Comparison of ENCODE assay signal across 29 cellular contexts in genomic region chr1:219985169-219985568, GRCh38. TPM values are rescaled to one million over a fixed set of nuclear protein-coding genes. Genes with fewer than 3 reads are reported as not detected.
DNase-seq lines count a peak whose midpoint lies in the region; ATAC-seq, FAIRE-seq and TF ChIP-seq lines count a peak whose summit lies in the region.
"Had no signal": no experiment of that assay in that cellular context is flagged by ENCODE, and none has a peak within 500 bp of the region (broad histone marks: within the 10 kb centered on the region; RNA-seq: fewer than 3 reads in every experiment).

No MANE protein-coding gene starts in this region.

- SMC1A ChIA-PET in GM12878 (lab: Charles Lee; ENCODE audit: uncharacterized antibody, unreplicated experiment): interaction anchor here (1.6 kb wide), 1 partner anchor 102 kb away, joined by 3 read pairs; no protein-coding TSS in a partner anchor

- POLR2A ChIA-PET in GM12878 (lab: Charles Lee): interaction anchor here (0.6 kb wide), 1 partner anchor 102 kb away, joined by 3 read pairs; no protein-coding TSS in a partner anchor

- H2AFZ ChIP-seq in GM12878 (ENCODE audit: control insufficient read depth, low read depth, low read length): no peak overlapping the region

- no peak for FAIRE-seq in GM12878 (lab: Jason Lieb, UNC)
- FAIRE-seq: astrocyte had no signal

- 0 out of 2 replicates have a peak overlapping the region, but pooled peaks have one; percentile 22 for H3K4me2 ChIP-seq in GM12878 (ENCODE audit: control insufficient read depth, insufficient read depth)
- H3K4me2 ChIP-seq: KMS-11 had no signal

- H3K9ac ChIP-seq in GM12878 (ENCODE audit: control insufficient read depth, insufficient read depth, low read length): no peak overlapping the region
- H3K9ac ChIP-seq: KMS-11 had no signal

- intact Hi-C loops in GM12878 (cut with micrococcal nuclease; ENCODE audit: unreplicated experiment): no loop called here

- in situ Hi-C loops in GM12878 (cut with MboI): no loop called here

- no peak for TF ChIP-seq RAD21 in GM12878 (IDR thresholded peaks at IDR 0.05; ENCODE audit: insufficient read depth, low read depth, low read length)

- no TSS peak for BruUV-seq in GM12878 (replicated peaks; lab: Mats Ljungman, UMichigan)

- no peak for TF ChIP-seq POLR2A in GM12878 (IDR thresholded peaks at IDR 0.05; ENCODE audit: low read depth, low read length)

- RAD21 ChIA-PET in GM12878 (lab: Charles Lee; ENCODE audit: unreplicated experiment): interaction anchor here (0.7 kb wide), 1 partner anchor 99 kb away, joined by 3 read pairs; no protein-coding TSS in a partner anchor

- H3K4me1 ChIP-seq in GM12878 (ENCODE audit: control insufficient read depth, insufficient read depth, low read length): peaks cover 13% of the 10 kb centered on the region
- H3K4me1 ChIP-seq: BE2C, esophagus squamous epithelium, gastrocnemius medialis, left ventricle myocardium inferior, upper lobe of right lung had no signal

- H3K36me3 ChIP-seq in GM12878 (ENCODE audit: control insufficient read depth in 2 of 2, insufficient read depth in 2 of 2, low read length in 1 of 2): peaks cover 0 to 17% of the 10 kb centered on the region in 2 experiments

- H3K27ac ChIP-seq in GM12878 (ENCODE audit: control insufficient read depth, insufficient read depth): peak overlapping the region; percentile 9; the same call in 1 of the 2 replicates
- H3K27ac ChIP-seq: esophagus squamous epithelium, gastrocnemius medialis, KMS-11, left ventricle myocardium inferior, skin epidermis, upper lobe of right lung had no signal

- H3K27me3 ChIP-seq in GM12878 (replicated peaks in 1 of 2; ENCODE audit: control insufficient read depth in 2 of 2, insufficient read depth in 2 of 2, low read length in 1 of 2): no peaks in the 10 kb centered on the region
- H3K27me3 ChIP-seq: BE2C, esophagus squamous epithelium, gastrocnemius medialis, upper lobe of right lung had no signal

- WGBS in GM12878 (ENCODE audit: insufficient coverage, insufficient replicate concordance, low lambda C conversion rate, missing lambda C conversion rate): 57% methylated on average over 3 of the region's 3 CpGs

- no peaks in the 10 kb centered on the region for H4K20me1 ChIP-seq in GM12878 (ENCODE audit: control insufficient read depth, insufficient read depth)

- no peak overlapping the region; the same call in 1 of the 2 replicates for H3K4me3 ChIP-seq in GM12878
- H3K4me3 ChIP-seq: esophagus squamous epithelium, gastrocnemius medialis, left ventricle myocardium inferior, skin epidermis, upper lobe of right lung had no signal

- H3K9me3 ChIP-seq in GM12878 (replicated peaks; ENCODE audit: control insufficient read depth, insufficient read depth, low read length): no peaks in the 10 kb centered on the region
- H3K9me3 ChIP-seq: BE2C, esophagus squamous epithelium, gastrocnemius medialis, left ventricle myocardium inferior, upper lobe of right lung had no signal

- DNase-seq in GM12878 (ENCODE audit: low read depth, low spot score) (no peak), DMS153 treated with DMSO at 0.1 percent for 48 hours (lab: John Stamatoyannopoulos, UW; ENCODE audit: unreplicated experiment) (no peak), midbrain (lab: John Stamatoyannopoulos, UW) (no peak), DMS79 treated with DMSO at 0.1 percent for 48 hours (lab: John Stamatoyannopoulos, UW) (no peak), NOMO-1 treated with dmso at 0.1 percent for 144 hours (lab: John Stamatoyannopoulos, UW; ENCODE audit: unreplicated experiment) (no peak)
- DNase-seq: activated CD4-positive, CD25-positive, alpha-beta regulatory T cell treated with anti-CD3 and anti-CD28 coated beads, Interleukin-2, amount 50 U/mL, for 72 hours; activated CD8-positive, alpha-beta T cell treated with anti-CD3 and anti-CD28 coated beads for 36 hours; activated effector memory CD4-positive, alpha-beta T cell treated with Interleukin-2 at 50 U/mL for 16 hours; activated naive CD8-positive, alpha-beta T cell treated with anti-CD3 and anti-CD28 coated beads for 36 hours; BE2C; caudate nucleus; esophagus squamous epithelium; gastrocnemius medialis; HCEC 1CT; left ventricle myocardium inferior; natural killer cell; NCI-H526; SIG-M5; stimulated activated CD4-positive, alpha-beta T cell treated with anti-CD3 and anti-CD28 coated beads, Interleukin-1b, Interleukin-23, amount 100 ng/mL, for 48 hours; substantia nigra; upper lobe of right lung had no signal

- TF ChIP-seq EP300 in GM12878 (IDR thresholded peaks at IDR 0.05; ENCODE audit: borderline replicate concordance in 1 of 2, control insufficient read depth in 1 of 2, low read depth in 2 of 2, low read length in 2 of 2): no peak

- no peaks in the 10 kb centered on the region for H3K79me2 ChIP-seq in GM12878 (ENCODE audit: control insufficient read depth, insufficient read depth, low read length)

- peak; percentile 32 for ATAC-seq in GM18502 (IDR thresholded peaks at IDR 0.05; ENCODE audit: poor library complexity, unreplicated experiment)
- peak; percentile 48 for ATAC-seq in GM19397 (IDR thresholded peaks at IDR 0.05; ENCODE audit: unreplicated experiment)
- peak; percentile 34 for ATAC-seq in HG02759 (IDR thresholded peaks at IDR 0.05; ENCODE audit: unreplicated experiment)
- ATAC-seq in GM12878: peak; percentile 48
- ATAC-seq: activated CD8-positive, alpha-beta T cell treated with anti-CD3 and anti-CD28 coated beads for 36 hours; gastrocnemius medialis; natural killer cell; Panc1; upper lobe of right lung had no signal

- CTCF ChIA-PET in GM12878 (lab: Yijun Ruan, JAX): interaction anchor here (7.1 kb wide), 1 partner anchor 234 kb away, joined by 52 read pairs; no protein-coding TSS in a partner anchor

- TF ChIP-seq CTCF in GM12878 (IDR thresholded peaks at IDR 0.05 in 2 of 3, conservative IDR thresholded peaks at IDR 0.05 in 1 of 3; ENCODE audit: control insufficient read depth in 2 of 3, extremely low read depth in 1 of 3, insufficient read depth in 1 of 3, low read depth in 3 of 3, low read length in 3 of 3): no peak

TF ChIP-seq in GM12878, 131 proteins besides CTCF, POLR2A, EP300 and RAD21:
- TF ChIP-seq MEF2B (IDR thresholded peaks at IDR 0.05; ENCODE audit: partially characterized antibody, poor library complexity, severe bottlenecking) (peak; percentile 31), PBX3 (IDR thresholded peaks at IDR 0.05; ENCODE audit: insufficient replicate concordance, low read depth, low read length) (no peak), MTA2 (IDR thresholded peaks at IDR 0.05; ENCODE audit: low read depth) (no peak)
TF ChIP-seq in GM12878: peak in this region for 1.

RNA-seq across cellular contexts. Expression of gene SLC30A10, which starts 56.8 kb away (rescaled TPM):
- not detected in 2 replicates for total RNA-seq in GM12878 (2013; cell fraction: nucleolus; rRNA removed)
- total RNA-seq in GM12878 (2014; rRNA removed): not detected in 2 replicates
- not detected in 2 replicates for total RNA-seq in GM12878 (2014; rRNA removed; fragmentation: Illumina TruSeq; extraction: Trizol)
- not detected in 2 replicates for total RNA-seq in GM12878 (2021)
- polyA plus RNA-seq in GM12878 (2011; ENCODE audit: low read depth): not detected
- not detected in 2 replicates for polyA plus RNA-seq in GM12878 (2011; rRNA removed)
- not detected in 2 replicates for polyA plus RNA-seq in GM12878 (2011; cell fraction: cytosol; rRNA removed)
- not detected in 2 replicates for polyA plus RNA-seq in GM12878 (2011; cell fraction: nucleus; rRNA removed)
- polyA plus RNA-seq in GM12878 (2012): not detected in 2 replicates
- polyA plus RNA-seq in GM12878 (2014; fragmentation: Illumina TruSeq; extraction: Trizol): not detected in 2 replicates
- not detected for polyA plus RNA-seq in GM12878 (2014; fragmentation: Nextera tagmentation; extraction: Ambion mirVana)
- not detected in 2 replicates for polyA plus RNA-seq in GM12878 (2014; rRNA removed)
- not detected for polyA plus RNA-seq in GM12878 (2016; fragmentation: Nextera tagmentation; extraction: Ambion mirVana)
- not detected in 2 replicates for polyA minus RNA-seq in GM12878 (2011; rRNA and poly(A)+ RNA removed)
- polyA minus RNA-seq in GM12878 (2011; cell fraction: cytosol; rRNA and poly(A)+ RNA removed): not detected in 2 replicates
- not detected in 2 replicates for polyA minus RNA-seq in GM12878 (2011; cell fraction: nucleus; rRNA and poly(A)+ RNA removed)
- total RNA-seq: A673; activated CD8-positive, alpha-beta T cell treated with anti-CD3 and anti-CD28 coated beads for 36 hours; activated naive CD8-positive, alpha-beta T cell treated with anti-CD3 and anti-CD28 coated beads for 36 hours; astrocyte; esophagus squamous epithelium; gastrocnemius medialis; natural killer cell; upper lobe of right lung had no signal
